Comparison of ENCODE assay signal across 13 cellular contexts in the genomic region with DNA sequence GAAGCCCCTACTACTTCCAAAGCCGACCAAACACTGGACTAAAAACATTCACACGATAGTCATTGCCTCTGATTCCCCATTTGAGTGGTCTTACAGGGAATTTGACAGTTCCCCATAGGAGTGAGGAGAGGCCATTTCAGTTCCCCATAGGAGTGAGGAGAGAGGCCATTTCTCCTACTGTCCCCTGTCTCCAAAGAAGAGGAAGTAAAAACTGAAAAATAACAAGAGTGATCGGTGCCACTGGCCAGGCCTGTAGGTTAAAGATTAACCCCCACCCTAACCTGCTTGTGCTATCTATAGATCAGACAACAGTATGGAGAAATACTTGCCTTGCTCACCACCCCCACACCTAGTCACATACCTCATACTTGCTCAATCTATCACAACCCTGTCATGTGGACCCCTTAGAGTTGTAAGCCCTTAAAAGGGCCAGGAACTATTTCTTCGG.
A peak's percentile ranks its signal among the peaks of the same experiment; 100 is the strongest.
DNase-seq lines count a peak whose midpoint lies in the region; ATAC-seq and TF ChIP-seq lines count a peak whose summit lies in the region.
"Had no signal": no experiment of that assay in that cellular context is flagged by ENCODE, and none has a peak within 500 bp of the region (broad histone marks: within the 10 kb centered on the region; RNA-seq: fewer than 3 reads in every experiment).

No MANE protein-coding gene starts in this region.

- ATAC-seq in GM18907 (IDR thresholded peaks at IDR 0.05; ENCODE audit: unreplicated experiment) = peak; percentile 74
- peak; percentile 47 for ATAC-seq in HG02938 (IDR thresholded peaks at IDR 0.05; ENCODE audit: unreplicated experiment)
- ATAC-seq in stimulated activated naive B cell treated with anti-CD40 and anti-IgM and Interleukin-4, amounts not matched to agents 10 μg/mL and 1 μg/mL and 100 μg/mL, for 72 hours (replicated peaks) = peak; percentile 57 to 78
- ATAC-seq in HG03139 (IDR thresholded peaks at IDR 0.05; ENCODE audit: unreplicated experiment) = no peak
- ATAC-seq: SK-N-SH treated with all-trans-retinoic acid at 6 μM for 48 hours had no signal

- H3K27ac Mint-ChIP-seq in stimulated activated naive B cell treated with anti-CD40 and anti-IgM and Interleukin-4, amounts not matched to agents 10 μg/mL and 1 μg/mL and 100 μg/mL, for 72 hours = peak overlapping the region; percentile 34
- H3K27ac Mint-ChIP-seq: activated naive CD8-positive, alpha-beta T cell treated with anti-CD3 and anti-CD28 coated beads, Interleukin-2, amount 10 ng/mL, durations not matched to agents 7 days and 5 days; naive B cell had no signal

- peaks cover 6 to 23% of the 10 kb centered on the region in 2 donors for H3K27me3 Mint-ChIP-seq in stimulated activated naive B cell treated with anti-CD40 and anti-IgM and Interleukin-4, amounts not matched to agents 10 μg/mL and 1 μg/mL and 100 μg/mL, for 72 hours
- H3K27me3 Mint-ChIP-seq: activated naive CD8-positive, alpha-beta T cell treated with anti-CD3 and anti-CD28 coated beads, Interleukin-2, amount 10 ng/mL, durations not matched to agents 7 days and 5 days had no signal

- H3K9me3 Mint-ChIP-seq in stimulated activated naive B cell treated with anti-CD40 and anti-IgM and Interleukin-4, amounts not matched to agents 10 μg/mL and 1 μg/mL and 100 μg/mL, for 72 hours = peaks cover 6 to 8% of the 10 kb centered on the region in 2 donors

- no peak overlapping the region for H3K4me3 Mint-ChIP-seq in stimulated activated naive B cell treated with anti-CD40 and anti-IgM and Interleukin-4, amounts not matched to agents 10 μg/mL and 1 μg/mL and 100 μg/mL, for 72 hours
- H3K4me3 Mint-ChIP-seq: activated naive CD8-positive, alpha-beta T cell treated with anti-CD3 and anti-CD28 coated beads, Interleukin-2, amount 10 ng/mL, durations not matched to agents 7 days and 5 days; naive B cell had no signal

- peak; percentile 9 for DNase-seq in stimulated activated naive B cell treated with anti-CD40 and anti-IgM and Interleukin-4, amounts not matched to agents 10 μg/mL and 1 μg/mL and 100 μg/mL, for 72 hours
- no peak for DNase-seq in NOMO-1 (lab: John Stamatoyannopoulos, UW; ENCODE audit: unreplicated experiment in 2 of 2)
- no peak for DNase-seq in cortex of kidney (lab: John Stamatoyannopoulos, UW)
- DNase-seq: activated naive CD8-positive, alpha-beta T cell treated with anti-CD3 and anti-CD28 coated beads, Interleukin-2, amount 10 ng/mL, durations not matched to agents 7 days and 5 days; naive B cell; stimulated activated CD4-positive, alpha-beta T cell treated with anti-CD3 and anti-CD28 coated beads, Interleukin-4, amount 100 ng/mL, for 4 hours; stimulated activated naive CD4-positive, alpha-beta T cell had no signal

- peak overlapping the region; percentile 11; the same call in 1 of the 2 replicates for H3K27ac ChIP-seq in VCaP
- H3K27ac ChIP-seq: BLaER1 had no signal

- no peaks in the 10 kb centered on the region for H3K36me3 Mint-ChIP-seq in stimulated activated naive B cell treated with anti-CD40 and anti-IgM and Interleukin-4, amounts not matched to agents 10 μg/mL and 1 μg/mL and 100 μg/mL, for 72 hours
- H3K36me3 Mint-ChIP-seq: activated naive CD8-positive, alpha-beta T cell treated with anti-CD3 and anti-CD28 coated beads, Interleukin-2, amount 10 ng/mL, durations not matched to agents 7 days and 5 days; naive B cell had no signal

- no peak for TF ChIP-seq CTCF in VCaP (conservative IDR thresholded peaks at IDR 0.05)

- peaks cover 11 to 19% of the 10 kb centered on the region in 2 donors for H3K4me1 Mint-ChIP-seq in stimulated activated naive B cell treated with anti-CD40 and anti-IgM and Interleukin-4, amounts not matched to agents 10 μg/mL and 1 μg/mL and 100 μg/mL, for 72 hours
- H3K4me1 Mint-ChIP-seq: activated naive CD8-positive, alpha-beta T cell treated with anti-CD3 and anti-CD28 coated beads, Interleukin-2, amount 10 ng/mL, durations not matched to agents 7 days and 5 days had no signal
